ENCODE assay signal across 16 cellular contexts in genomic region chr3:146067048-146067447, GRCh38.
A peak's percentile ranks its signal among the peaks of the same experiment; 100 is the strongest.
DNase-seq lines count a peak whose midpoint lies in the region; ATAC-seq and TF ChIP-seq lines count a peak whose summit lies in the region.
"Had no signal": no experiment of that assay in that cellular context is flagged by ENCODE, and none has a peak within 500 bp of the region (broad histone marks: within the 10 kb centered on the region; RNA-seq: fewer than 3 reads in every experiment).

No MANE protein-coding gene starts in this region.

- CTCF ChIA-PET in MCF 10A (lab: Yijun Ruan, JAX): no interaction called here

- peak overlapping the region; percentile 61 for H3K27ac Mint-ChIP-seq in MCF 10A (ENCODE audit: low read depth, unreplicated experiment)
- H3K27ac Mint-ChIP-seq: activated CD4-positive, alpha-beta T cell treated with anti-CD3 and anti-CD28 coated beads for 36 hours had no signal

- TF ChIP-seq POLR2A in breast epithelium (IDR thresholded peaks at IDR 0.05): no peak

- BruUV-seq in MCF 10A (replicated peaks; lab: Mats Ljungman, UMichigan): no TSS peak

- no peak overlapping the region for H3K4me3 ChIP-seq in breast epithelium
- H3K4me3 ChIP-seq: adrenal gland, lower lobe of right lung, tibial nerve had no signal

- H3K27ac ChIP-seq in breast epithelium (no peak overlapping the region), foreskin keratinocyte (no peak overlapping the region)
- H3K27ac ChIP-seq: 22Rv1, adrenal gland, lower lobe of right lung, tibial nerve had no signal

- H3K27me3 ChIP-seq in breast epithelium (no peaks in the 10 kb centered on the region), foreskin keratinocyte (no peaks in the 10 kb centered on the region)
- H3K27me3 ChIP-seq: adrenal gland, tibial nerve had no signal

- peaks cover 16% of the 10 kb centered on the region for H3K4me1 Mint-ChIP-seq in MCF 10A (ENCODE audit: insufficient read depth, unreplicated experiment)
- H3K4me1 Mint-ChIP-seq: activated CD4-positive, alpha-beta T cell treated with anti-CD3 and anti-CD28 coated beads for 36 hours had no signal

- H3K4me3 Mint-ChIP-seq in MCF 10A (ENCODE audit: unreplicated experiment): no peak overlapping the region
- H3K4me3 Mint-ChIP-seq: activated CD4-positive, alpha-beta T cell treated with anti-CD3 and anti-CD28 coated beads for 36 hours; activated T-cell treated with anti-CD3 and anti-CD28 coated beads, Interleukin-2, amount 50 U/mL, for 4 hours had no signal

- H3K36me3 Mint-ChIP-seq in MCF 10A (ENCODE audit: insufficient read depth, unreplicated experiment): peaks cover 41% of the 10 kb centered on the region

- H3K9me3 ChIP-seq in breast epithelium: no peaks in the 10 kb centered on the region
- H3K9me3 ChIP-seq: adrenal gland, lower lobe of right lung, tibial nerve had no signal

- no peaks in the 10 kb centered on the region for H3K9me3 Mint-ChIP-seq in MCF 10A (ENCODE audit: unreplicated experiment)
- H3K9me3 Mint-ChIP-seq: activated T-cell treated with anti-CD3 and anti-CD28 coated beads, Interleukin-2, amount 50 U/mL, for 4 hours had no signal

- TF ChIP-seq CTCF in MCF 10A (IDR thresholded peaks at IDR 0.05; ENCODE audit: unreplicated experiment): no peak
- TF ChIP-seq CTCF in breast epithelium (IDR thresholded peaks at IDR 0.05): no peak
- no peak for TF ChIP-seq CTCF in foreskin keratinocyte (conservative IDR thresholded peaks at IDR 0.05)

- no peaks in the 10 kb centered on the region for H3K4me1 ChIP-seq in breast epithelium
- no peaks in the 10 kb centered on the region for H3K4me1 ChIP-seq in foreskin keratinocyte
- H3K4me1 ChIP-seq: tibial nerve had no signal

- no peaks in the 10 kb centered on the region for H3K36me3 ChIP-seq in breast epithelium
- H3K36me3 ChIP-seq: adrenal gland had no signal

- peak; percentile 67 for DNase-seq in MCF 10A (ENCODE audit: unreplicated experiment)
- DNase-seq in breast epithelium (ENCODE audit: low spot score in 2 of 2): no peak
- peak; percentile 87 for DNase-seq in amniotic epithelial cell (ENCODE audit: low read depth)
- peak; percentile 71 to 90 for DNase-seq in foreskin keratinocyte
- peak; percentile 52 for DNase-seq in stromal cell of bone marrow (ENCODE audit: low read depth)
- DNase-seq in retina: no peak
- no peak for DNase-seq in cerebellar nuclear complex (lab: John Stamatoyannopoulos, UW)
- DNase-seq: activated CD4-positive, alpha-beta T cell treated with anti-CD3 and anti-CD28 coated beads for 36 hours; activated T-cell treated with anti-CD3 and anti-CD28 coated beads, Interleukin-2, amount 50 U/mL, for 4 hours; adrenal gland; effector memory CD4-positive, alpha-beta T cell; lower lobe of right lung; T-helper 1 cell had no signal

- POLR2A ChIA-PET in MCF 10A (lab: Yijun Ruan, JAX): no interaction called here

- ATAC-seq in foreskin keratinocyte (peak; percentile 90), HG03280 (IDR thresholded peaks at IDR 0.05; ENCODE audit: unreplicated experiment) (no peak)
- ATAC-seq: activated CD4-positive, alpha-beta T cell treated with anti-CD3 and anti-CD28 coated beads for 36 hours; activated T-cell treated with anti-CD3 and anti-CD28 coated beads, Interleukin-2, amount 50 U/mL, for 4 hours; lower lobe of right lung had no signal

- intact Hi-C loops in MCF 10A (cut with micrococcal nuclease): loop anchor here (5.0 kb wide), 2 partner anchors 260 to 510 kb away; no protein-coding TSS in a partner anchor
- intact Hi-C loops in breast epithelium (cut with DNase I; ENCODE audit: low total_unique reads): loop anchor here (5.0 kb wide), 1 partner anchor 120 kb away; no protein-coding TSS in a partner anchor

- H3K27me3 Mint-ChIP-seq in MCF 10A (ENCODE audit: insufficient read depth, unreplicated experiment): no peaks in the 10 kb centered on the region
- H3K27me3 Mint-ChIP-seq: activated CD4-positive, alpha-beta T cell treated with anti-CD3 and anti-CD28 coated beads for 36 hours had no signal

Comparison
In these comparisons a context has a peak if more than half of its experiments do, and no peak if none do; other contexts are left out.
1. DNase-seq: peak in MCF 10A (single experiment), amniotic epithelial cell (single experiment), foreskin keratinocyte (2 of 2) and stromal cell of bone marrow (single experiment); none in breast epithelium (0 of 2), retina (single experiment) and cerebellar nuclear complex (0 of 2).